ENCODE assay signal across 3 cellular contexts in the genomic region with DNA sequence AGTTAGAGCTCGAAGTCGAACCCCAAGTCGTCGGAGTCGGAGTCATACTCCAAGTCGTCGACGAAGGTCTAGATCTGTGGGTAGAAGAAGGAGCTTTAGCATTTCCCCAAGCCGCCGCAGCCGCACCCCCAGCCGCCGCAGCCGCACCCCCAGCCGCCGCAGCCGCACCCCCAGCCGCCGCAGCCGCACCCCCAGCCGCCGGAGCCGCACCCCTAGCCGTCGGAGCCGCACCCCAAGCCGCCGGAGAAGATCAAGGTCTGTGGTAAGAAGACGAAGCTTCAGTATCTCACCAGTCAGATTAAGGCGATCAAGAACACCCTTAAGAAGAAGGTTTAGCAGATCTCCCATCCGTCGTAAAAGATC.
TF ChIP-seq lines count a peak whose summit lies in the region.

No MANE protein-coding gene starts in this region.

TF ChIP-seq in GM12891, 5 proteins besides CTCF, POLR2A, EP300 and RAD21:
- peak; percentile 54 for TF ChIP-seq POLR2AphosphoS5 (IDR thresholded peaks at IDR 0.05; ENCODE audit: low read depth, low read length)
- TF ChIP-seq POU2F2 (IDR thresholded peaks at IDR 0.05; ENCODE audit: low read depth, low read length), result no peak
TF ChIP-seq in GM12891: peak in this region for 1.

TF ChIP-seq in GM12878, 131 proteins besides CTCF, POLR2A, EP300 and RAD21:
- TF ChIP-seq ZNF274 (IDR thresholded peaks at IDR 0.05; ENCODE audit: insufficient read depth, insufficient read length), result no peak
- no peak for TF ChIP-seq NRF1 (conservative IDR thresholded peaks at IDR 0.05; ENCODE audit: low read depth, low read length)
- TF ChIP-seq ZNF217 (IDR thresholded peaks at IDR 0.05), result no peak
- peak; percentile 64; the same call in 1 of the 2 replicates for TF ChIP-seq POLR2AphosphoS2 (IDR thresholded peaks at IDR 0.05; ENCODE audit: low read depth, low read length)
- TF ChIP-seq, protein P1, sequence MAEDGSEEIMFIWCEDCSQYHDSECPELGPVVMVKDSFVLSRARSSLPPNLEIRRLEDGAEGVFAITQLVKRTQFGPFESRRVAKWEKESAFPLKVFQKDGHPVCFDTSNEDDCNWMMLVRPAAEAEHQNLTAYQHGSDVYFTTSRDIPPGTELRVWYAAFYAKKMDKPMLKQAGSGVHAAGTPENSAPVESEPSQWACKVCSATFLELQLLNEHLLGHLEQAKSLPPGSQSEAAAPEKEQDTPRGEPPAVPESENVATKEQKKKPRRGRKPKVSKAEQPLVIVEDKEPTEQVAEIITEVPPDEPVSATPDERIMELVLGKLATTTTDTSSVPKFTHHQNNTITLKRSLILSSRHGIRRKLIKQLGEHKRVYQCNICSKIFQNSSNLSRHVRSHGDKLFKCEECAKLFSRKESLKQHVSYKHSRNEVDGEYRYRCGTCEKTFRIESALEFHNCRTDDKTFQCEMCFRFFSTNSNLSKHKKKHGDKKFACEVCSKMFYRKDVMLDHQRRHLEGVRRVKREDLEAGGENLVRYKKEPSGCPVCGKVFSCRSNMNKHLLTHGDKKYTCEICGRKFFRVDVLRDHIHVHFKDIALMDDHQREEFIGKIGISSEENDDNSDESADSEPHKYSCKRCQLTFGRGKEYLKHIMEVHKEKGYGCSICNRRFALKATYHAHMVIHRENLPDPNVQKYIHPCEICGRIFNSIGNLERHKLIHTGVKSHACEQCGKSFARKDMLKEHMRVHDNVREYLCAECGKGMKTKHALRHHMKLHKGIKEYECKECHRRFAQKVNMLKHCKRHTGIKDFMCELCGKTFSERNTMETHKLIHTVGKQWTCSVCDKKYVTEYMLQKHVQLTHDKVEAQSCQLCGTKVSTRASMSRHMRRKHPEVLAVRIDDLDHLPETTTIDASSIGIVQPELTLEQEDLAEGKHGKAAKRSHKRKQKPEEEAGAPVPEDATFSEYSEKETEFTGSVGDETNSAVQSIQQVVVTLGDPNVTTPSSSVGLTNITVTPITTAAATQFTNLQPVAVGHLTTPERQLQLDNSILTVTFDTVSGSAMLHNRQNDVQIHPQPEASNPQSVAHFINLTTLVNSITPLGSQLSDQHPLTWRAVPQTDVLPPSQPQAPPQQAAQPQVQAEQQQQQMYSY (CRISPR knock-in tag; IDR thresholded peaks at IDR 0.05), result no peak
- TF ChIP-seq POLR2AphosphoS5 (IDR thresholded peaks at IDR 0.05; ENCODE audit: low read length), result peak; percentile 55; the same call in 1 of the 2 replicates

TF ChIP-seq in neural cell, 6 proteins besides CTCF, POLR2A, EP300 and RAD21:
- TF ChIP-seq SMC3 (conservative IDR thresholded peaks at IDR 0.05; ENCODE audit: poor library complexity) (no peak), MXI1 (conservative IDR thresholded peaks at IDR 0.05; ENCODE audit: poor library complexity, severe bottlenecking) (no peak), TAF1 (IDR thresholded peaks at IDR 0.05; ENCODE audit: low read depth) (no peak), POLR2AphosphoS5 (IDR thresholded peaks at IDR 0.05) (no peak), EZH2 (IDR thresholded peaks at IDR 0.05; ENCODE audit: borderline replicate concordance, insufficient read depth, low read length, poor library complexity, severe bottlenecking) (no peak)
- TF ChIP-seq, protein P2, sequence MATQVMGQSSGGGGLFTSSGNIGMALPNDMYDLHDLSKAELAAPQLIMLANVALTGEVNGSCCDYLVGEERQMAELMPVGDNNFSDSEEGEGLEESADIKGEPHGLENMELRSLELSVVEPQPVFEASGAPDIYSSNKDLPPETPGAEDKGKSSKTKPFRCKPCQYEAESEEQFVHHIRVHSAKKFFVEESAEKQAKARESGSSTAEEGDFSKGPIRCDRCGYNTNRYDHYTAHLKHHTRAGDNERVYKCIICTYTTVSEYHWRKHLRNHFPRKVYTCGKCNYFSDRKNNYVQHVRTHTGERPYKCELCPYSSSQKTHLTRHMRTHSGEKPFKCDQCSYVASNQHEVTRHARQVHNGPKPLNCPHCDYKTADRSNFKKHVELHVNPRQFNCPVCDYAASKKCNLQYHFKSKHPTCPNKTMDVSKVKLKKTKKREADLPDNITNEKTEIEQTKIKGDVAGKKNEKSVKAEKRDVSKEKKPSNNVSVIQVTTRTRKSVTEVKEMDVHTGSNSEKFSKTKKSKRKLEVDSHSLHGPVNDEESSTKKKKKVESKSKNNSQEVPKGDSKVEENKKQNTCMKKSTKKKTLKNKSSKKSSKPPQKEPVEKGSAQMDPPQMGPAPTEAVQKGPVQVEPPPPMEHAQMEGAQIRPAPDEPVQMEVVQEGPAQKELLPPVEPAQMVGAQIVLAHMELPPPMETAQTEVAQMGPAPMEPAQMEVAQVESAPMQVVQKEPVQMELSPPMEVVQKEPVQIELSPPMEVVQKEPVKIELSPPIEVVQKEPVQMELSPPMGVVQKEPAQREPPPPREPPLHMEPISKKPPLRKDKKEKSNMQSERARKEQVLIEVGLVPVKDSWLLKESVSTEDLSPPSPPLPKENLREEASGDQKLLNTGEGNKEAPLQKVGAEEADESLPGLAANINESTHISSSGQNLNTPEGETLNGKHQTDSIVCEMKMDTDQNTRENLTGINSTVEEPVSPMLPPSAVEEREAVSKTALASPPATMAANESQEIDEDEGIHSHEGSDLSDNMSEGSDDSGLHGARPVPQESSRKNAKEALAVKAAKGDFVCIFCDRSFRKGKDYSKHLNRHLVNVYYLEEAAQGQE (IDR thresholded peaks at IDR 0.05; ENCODE audit: borderline replicate concordance), result no peak
